ENCODE assay signal across 10 cellular contexts in the genomic region with DNA sequence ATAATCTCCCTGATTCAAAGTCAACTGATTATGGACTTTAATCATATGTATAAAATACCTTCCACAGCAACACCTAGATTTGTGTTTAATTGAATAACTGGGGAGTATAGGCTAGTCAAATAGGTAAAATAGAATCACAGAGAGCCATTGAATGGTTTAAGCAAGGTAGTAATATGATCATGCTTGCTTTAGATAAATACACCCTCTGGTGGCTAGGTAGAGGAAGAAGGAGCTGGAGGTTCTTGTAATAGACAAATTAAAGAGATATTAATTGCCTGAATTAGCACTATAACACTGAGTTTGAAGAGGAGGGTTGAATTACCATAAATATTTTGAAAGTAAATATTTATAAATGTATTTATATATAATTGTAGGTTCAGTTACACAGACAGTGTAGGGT. TPM values are rescaled to one million over a fixed set of nuclear protein-coding genes. Genes with fewer than 3 reads are reported as not detected.
A peak's percentile ranks its signal among the peaks of the same experiment; 100 is the strongest.
DNase-seq lines count a peak whose midpoint lies in the region; ATAC-seq, FAIRE-seq and TF ChIP-seq lines count a peak whose summit lies in the region.
"Had no signal": no experiment of that assay in that cellular context is flagged by ENCODE, and none has a peak within 500 bp of the region (broad histone marks: within the 10 kb centered on the region; RNA-seq: fewer than 3 reads in every experiment).

No MANE protein-coding gene starts in this region.

- peak; percentile 28 for DNase-seq in AG10803 (ENCODE audit: low read depth)
- DNase-seq in MM.1S: no peak
- DNase-seq in WTC11 (ENCODE audit: low spot score): no peak
- no peak for DNase-seq in kidney
- DNase-seq in activated CD8-positive, alpha-beta memory T cell treated with anti-CD3 and anti-CD28 coated beads, Interleukin-2, amount 50 U/mL, for 4 hours: no peak
- no peak for DNase-seq in EL
- DNase-seq: activated CD8-positive, alpha-beta memory T cell treated with anti-CD3 and anti-CD28 coated beads, Interleukin-2, amount 10 ng/mL, durations not matched to agents 7 days and 5 days; GOT3 had no signal

- no peak overlapping the region for H3K9ac ChIP-seq in MM.1S (ENCODE audit: low read length)
- H3K9ac ChIP-seq in kidney (ENCODE audit: low read length in 2 of 2): no peak overlapping the region

- no peaks in the 10 kb centered on the region for H3K9me2 ChIP-seq in MM.1S (replicated peaks; ENCODE audit: insufficient read depth, low read length)

- ATAC-seq in WTC11 (peak; percentile 46; the same call in 1 of the 2 replicates), HG02623 (IDR thresholded peaks at IDR 0.05; ENCODE audit: unreplicated experiment) (no peak), GM18873 (IDR thresholded peaks at IDR 0.05; ENCODE audit: low FRiP score, unreplicated experiment) (no peak)
- ATAC-seq: activated CD8-positive, alpha-beta memory T cell treated with anti-CD3 and anti-CD28 coated beads, Interleukin-2, amount 10 ng/mL, durations not matched to agents 7 days and 5 days had no signal

- CTCF ChIA-PET in WTC11 (lab: Charles Lee): interaction anchor here (0.5 to 4.5 kb wide), 11 partner anchors 14 to 1789 kb away, joined by 3 to 37 read pairs (median 5); a partner anchor contains a TSS

- H3K36me3 Mint-ChIP-seq in WTC11: no peaks in the 10 kb centered on the region
- H3K36me3 Mint-ChIP-seq: activated CD8-positive, alpha-beta memory T cell treated with anti-CD3 and anti-CD28 coated beads, Interleukin-2, amount 10 ng/mL, durations not matched to agents 7 days and 5 days had no signal

- H2AFZ ChIP-seq in MM.1S (ENCODE audit: low read length): no peak overlapping the region

- H3K27me3 ChIP-seq in MM.1S (replicated peaks; ENCODE audit: insufficient read depth, low read length): no peaks in the 10 kb centered on the region

- H3K9me3 Mint-ChIP-seq in WTC11: no peaks in the 10 kb centered on the region

- H3K27me3 Mint-ChIP-seq in WTC11 (ENCODE audit: low read depth): no peaks in the 10 kb centered on the region
- H3K27me3 Mint-ChIP-seq: activated CD8-positive, alpha-beta memory T cell treated with anti-CD3 and anti-CD28 coated beads, Interleukin-2, amount 10 ng/mL, durations not matched to agents 7 days and 5 days had no signal

- H4K20me1 ChIP-seq in MM.1S (ENCODE audit: insufficient read depth, low read length): no peaks in the 10 kb centered on the region

- TF ChIP-seq CTCF in AG10803 (conservative IDR thresholded peaks at IDR 0.05; ENCODE audit: low read length): peak; percentile 55
- 0 out of 2 replicates have a peak, but pooled peaks have one; percentile 5 for TF ChIP-seq CTCF in MM.1S (IDR thresholded peaks at IDR 0.05; ENCODE audit: low read length)
- no peak for TF ChIP-seq CTCF in WTC11 (IDR thresholded peaks at IDR 0.05)
- TF ChIP-seq CTCF in kidney (IDR thresholded peaks at IDR 0.05; ENCODE audit: borderline replicate concordance, extremely low read depth, insufficient read depth): peak; percentile 23

- H3K27ac ChIP-seq in MM.1S (ENCODE audit: low read length) (no peak overlapping the region), kidney (ENCODE audit: low read depth in 2 of 2, low read length in 2 of 2) (no peak overlapping the region)

- intact Hi-C loops in kidney (cut with DNase I): no loop called here

- H3K4me3 ChIP-seq in AG10803 (ENCODE audit: low read length) (no peak overlapping the region), MM.1S (ENCODE audit: low read length) (no peak overlapping the region), kidney (ENCODE audit: low read length in 2 of 2) (no peak overlapping the region)

- H3K4me3 Mint-ChIP-seq in WTC11: no peak overlapping the region
- H3K4me3 Mint-ChIP-seq: activated CD8-positive, alpha-beta memory T cell treated with anti-CD3 and anti-CD28 coated beads, Interleukin-2, amount 10 ng/mL, durations not matched to agents 7 days and 5 days had no signal

- H3K79me2 ChIP-seq in MM.1S (ENCODE audit: low read length): no peaks in the 10 kb centered on the region

- no peaks in the 10 kb centered on the region for H3F3A ChIP-seq in MM.1S (ENCODE audit: insufficient read depth, low read length)

- H3K36me3 ChIP-seq in MM.1S (replicated peaks; ENCODE audit: insufficient read depth, low read length) (no peaks in the 10 kb centered on the region), kidney (ENCODE audit: control insufficient read depth in 1 of 2, insufficient read depth in 2 of 2, low read length in 2 of 2) (no peaks in the 10 kb centered on the region)

- H3K9me3 ChIP-seq in MM.1S (replicated peaks; ENCODE audit: insufficient read depth, low read length) (no peaks in the 10 kb centered on the region), kidney (ENCODE audit: control insufficient read depth in 1 of 2, low read length in 2 of 2) (no peaks in the 10 kb centered on the region)

- H3K4me1 ChIP-seq in MM.1S (ENCODE audit: low read length) (no peaks in the 10 kb centered on the region), kidney (ENCODE audit: control insufficient read depth in 1 of 2, insufficient read depth in 1 of 2, low read depth in 1 of 2, low read length in 2 of 2) (no peaks in the 10 kb centered on the region)

- FAIRE-seq in kidney (lab: Jason Lieb, UNC): peak; percentile 19

- H3K27ac Mint-ChIP-seq in WTC11: no peak overlapping the region
- H3K27ac Mint-ChIP-seq: activated CD8-positive, alpha-beta memory T cell treated with anti-CD3 and anti-CD28 coated beads, Interleukin-2, amount 10 ng/mL, durations not matched to agents 7 days and 5 days had no signal

- no peaks in the 10 kb centered on the region for H3K4me1 Mint-ChIP-seq in WTC11
- H3K4me1 Mint-ChIP-seq: activated CD8-positive, alpha-beta memory T cell treated with anti-CD3 and anti-CD28 coated beads, Interleukin-2, amount 10 ng/mL, durations not matched to agents 7 days and 5 days had no signal

- H3K4me2 ChIP-seq in MM.1S (ENCODE audit: low read depth, low read length): no peak overlapping the region

- POLR2A ChIA-PET in WTC11 (lab: Charles Lee): no interaction called here

TF ChIP-seq in WTC11, 78 proteins besides CTCF, POLR2A, EP300 and RAD21:
- TF ChIP-seq ZNF263 (CRISPR knock-in tag; IDR thresholded peaks at IDR 0.05; ENCODE audit: low read depth): no peak
- TF ChIP-seq, protein P1, sequence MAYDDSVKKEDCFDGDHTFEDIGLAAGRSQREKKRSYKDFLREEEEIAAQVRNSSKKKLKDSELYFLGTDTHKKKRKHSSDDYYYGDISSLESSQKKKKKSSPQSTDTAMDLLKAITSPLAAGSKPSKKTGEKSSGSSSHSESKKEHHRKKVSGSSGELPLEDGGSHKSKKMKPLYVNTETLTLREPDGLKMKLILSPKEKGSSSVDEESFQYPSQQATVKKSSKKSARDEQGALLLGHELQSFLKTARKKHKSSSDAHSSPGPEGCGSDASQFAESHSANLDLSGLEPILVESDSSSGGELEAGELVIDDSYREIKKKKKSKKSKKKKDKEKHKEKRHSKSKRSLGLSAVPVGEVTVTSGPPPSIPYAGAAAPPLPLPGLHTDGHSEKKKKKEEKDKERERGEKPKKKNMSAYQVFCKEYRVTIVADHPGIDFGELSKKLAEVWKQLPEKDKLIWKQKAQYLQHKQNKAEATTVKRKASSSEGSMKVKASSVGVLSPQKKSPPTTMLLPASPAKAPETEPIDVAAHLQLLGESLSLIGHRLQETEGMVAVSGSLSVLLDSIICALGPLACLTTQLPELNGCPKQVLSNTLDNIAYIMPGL (CRISPR knock-in tag; IDR thresholded peaks at IDR 0.05): no peak

RNA-seq across cellular contexts. Expression of a gene that starts 40.3 kb away (rescaled TPM):
- total RNA-seq in WTC11 (2021) (0.14 to 0.22 TPM (median 0.16 TPM) in 3 replicates), kidney (8.8 TPM)
- polyA plus RNA-seq in kidney (ENCODE audit: insufficient read depth, low read depth, low replicate concordance): 13.2 TPM
